ENCODE assay signal across 6 cellular contexts in the genomic region with DNA sequence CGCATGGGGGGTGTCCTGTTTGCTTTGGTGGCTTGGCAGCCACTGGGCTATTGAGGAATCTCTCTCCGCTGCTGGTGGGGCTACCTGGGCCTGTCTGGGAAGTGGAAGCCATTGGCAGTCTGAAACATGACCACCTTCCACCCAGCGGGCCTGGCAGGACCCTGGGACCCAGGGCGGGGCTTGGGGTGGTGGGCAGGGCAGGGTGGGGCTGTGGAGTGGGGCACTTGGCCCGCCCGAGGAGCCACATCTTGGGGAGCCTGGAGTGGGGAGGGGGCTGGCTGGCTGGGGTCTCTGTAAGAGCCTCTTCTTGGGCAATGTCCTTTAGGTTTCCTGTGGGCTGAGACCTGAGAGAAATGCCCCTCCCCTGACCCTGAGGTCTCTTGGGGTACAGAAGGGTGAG. TPM values are rescaled to one million over a fixed set of nuclear protein-coding genes. Genes with fewer than 3 reads are reported as not detected.
"Had no signal": no experiment of that assay in that cellular context is flagged by ENCODE, and none has a peak within 500 bp of the region (broad histone marks: within the 10 kb centered on the region; RNA-seq: fewer than 3 reads in every experiment).

No MANE protein-coding gene starts in this region.

RNA-seq across cellular contexts. Expression of gene EVPLL, which starts 48.0 kb away (rescaled TPM):
- total RNA-seq: HT1080, IMR-90, K562 had no signal
- polyA plus RNA-seq: HepG2, IgD-negative memory B cell, IMR-90, K562 had no signal

RNA-seq across cellular contexts. Expression of gene LGALS9C, which starts 51.0 kb away (rescaled TPM):
- total RNA-seq: HepG2, HT-29, HT1080, IMR-90, K562 had no signal
- polyA plus RNA-seq: HepG2, IgD-negative memory B cell, IMR-90, K562 had no signal
